ENCODE assay signal across 15 cellular contexts in genomic region chr15:58200739-58201138, GRCh38.
DNase-seq lines count a peak whose midpoint lies in the region; ATAC-seq, FAIRE-seq and TF ChIP-seq lines count a peak whose summit lies in the region.
"Had no signal": no experiment of that assay in that cellular context is flagged by ENCODE, and none has a peak within 500 bp of the region (broad histone marks: within the 10 kb centered on the region; RNA-seq: fewer than 3 reads in every experiment).

No MANE protein-coding gene starts in this region.

- H3K9me3 ChIP-seq in A549 (no peaks in the 10 kb centered on the region), IMR-90 (ENCODE audit: control insufficient read depth, insufficient read depth, low read length) (no peaks in the 10 kb centered on the region), pancreas (no peaks in the 10 kb centered on the region)
- H3K9me3 ChIP-seq: BE2C, Caco-2 had no signal

- TF ChIP-seq POLR2A in A549 (IDR thresholded peaks at IDR 0.05; ENCODE audit: low read length): no peak
- no peak for TF ChIP-seq POLR2A in IMR-90 (IDR thresholded peaks at IDR 0.05; ENCODE audit: low read depth, low read length)

- no peak for TF ChIP-seq EP300 in A549 (IDR thresholded peaks at IDR 0.05)

- no peak overlapping the region for H3K27ac Mint-ChIP-seq in WTC11
- H3K27ac Mint-ChIP-seq: CD4-positive, alpha-beta memory T cell had no signal

- CTCF ChIA-PET in A549 (lab: Yijun Ruan, JAX) (interaction anchor here (2.3 kb wide), 1 partner anchor 18 kb away, joined by 11 read pairs; no protein-coding TSS in a partner anchor), IMR-90 (lab: Yijun Ruan, JAX) (no interaction called here), WTC11 (lab: Charles Lee) (no interaction called here)

- H3K9me1 ChIP-seq in IMR-90 (ENCODE audit: insufficient read depth, low read length): 0 out of 2 replicates have a peak, but pooled peaks cover 2% of the 10 kb centered on the region

- dilution Hi-C loops in IMR-90 (cut with HindIII; ENCODE audit: low sequenced_read_pairs, unreplicated experiment): no loop called here

- no peaks in the 10 kb centered on the region for H4K20me1 ChIP-seq in IMR-90 (ENCODE audit: insufficient read depth, low read length)

- H3K79me1 ChIP-seq in IMR-90 (ENCODE audit: low read depth in 1 of 2, low read length in 2 of 2): no peaks in the 10 kb centered on the region

- H3K14ac ChIP-seq in IMR-90 (replicated peaks; ENCODE audit: low read depth, low read length): no peak overlapping the region

- H2BK20ac ChIP-seq in IMR-90 (ENCODE audit: low read depth, low read length): no peak overlapping the region

- H3K4me2 ChIP-seq in A549: no peak overlapping the region
- H3K4me2 ChIP-seq in IMR-90 (ENCODE audit: low read depth, low read length): no peak overlapping the region

- H3K9me3 Mint-ChIP-seq in WTC11: peaks cover 5% of the 10 kb centered on the region

- no peak overlapping the region for H2BK15ac ChIP-seq in IMR-90 (ENCODE audit: low read depth, low read length)

- DNase-seq in A549 (ENCODE audit: low read depth in 1 of 2, low spot score in 1 of 2) (no peak), IMR-90 (no peak), myocyte (ENCODE audit: low read depth) (peak; percentile 47), pancreas (no peak), COLO668 (lab: John Stamatoyannopoulos, UW; ENCODE audit: unreplicated experiment) (no peak), WTC11 (ENCODE audit: low spot score) (no peak)
- DNase-seq: 8988T; BE2C; Caco-2; CD4-positive, alpha-beta memory T cell; DND-41; GF-D8 had no signal

- H3K4me3 Mint-ChIP-seq in WTC11: no peak overlapping the region
- H3K4me3 Mint-ChIP-seq: CD4-positive, alpha-beta memory T cell had no signal

- H3K23ac ChIP-seq in IMR-90 (ENCODE audit: low read depth, low read length): no peak overlapping the region

- H2BK120ac ChIP-seq in IMR-90 (ENCODE audit: low read depth, low read length): no peak overlapping the region

- H3K27me3 ChIP-seq in IMR-90 (ENCODE audit: control insufficient read depth, insufficient read depth, low read length) (no peaks in the 10 kb centered on the region), pancreas (no peaks in the 10 kb centered on the region)
- H3K27me3 ChIP-seq: BE2C had no signal

- H3K4me3 ChIP-seq in A549 (no peak overlapping the region), IMR-90 (ENCODE audit: insufficient read depth, low read depth, low read length) (no peak overlapping the region), pancreas (no peak overlapping the region)

- no peaks in the 10 kb centered on the region for H3K4me1 Mint-ChIP-seq in WTC11
- H3K4me1 Mint-ChIP-seq: CD4-positive, alpha-beta memory T cell had no signal

- H3K4ac ChIP-seq in IMR-90 (ENCODE audit: low read depth, low read length): no peak overlapping the region

- no peak overlapping the region for H2BK5ac ChIP-seq in IMR-90 (ENCODE audit: low read depth, low read length, poor library complexity, severe bottlenecking)

- H3K36me3 Mint-ChIP-seq in WTC11: no peaks in the 10 kb centered on the region; the same call in 1 of the 2 replicates
- H3K36me3 Mint-ChIP-seq: CD4-positive, alpha-beta memory T cell had no signal

- H3K56ac ChIP-seq in IMR-90 (ENCODE audit: extremely low read depth, insufficient read depth, low read length): no peak overlapping the region

- no peak overlapping the region for H4K91ac ChIP-seq in IMR-90 (ENCODE audit: insufficient read depth, low read depth, low read length)

- POLR2A ChIA-PET in A549 (lab: Yijun Ruan, JAX) (no interaction called here), IMR-90 (lab: Charles Lee; ENCODE audit: unreplicated experiment) (no interaction called here), WTC11 (lab: Charles Lee) (no interaction called here)

- TF ChIP-seq RAD21 in A549 (conservative IDR thresholded peaks at IDR 0.05 in 1 of 2, IDR thresholded peaks at IDR 0.05 in 1 of 2) (no peak), IMR-90 (IDR thresholded peaks at IDR 0.05; ENCODE audit: low read length) (no peak)

- in situ Hi-C loops in IMR-90 (cut with MboI; ENCODE audit: low sequenced_read_pairs): loop anchor here (25.0 kb wide), 1 partner anchor 1287 kb away; no protein-coding TSS in a partner anchor

- no peak overlapping the region for H4K8ac ChIP-seq in IMR-90 (ENCODE audit: low read depth in 2 of 2, low read length in 2 of 2)

- H3K4me1 ChIP-seq in A549 (no peaks in the 10 kb centered on the region), IMR-90 (ENCODE audit: control insufficient read depth, insufficient read depth, low read length) (peaks cover 5% of the 10 kb centered on the region), pancreas (no peaks in the 10 kb centered on the region)
- H3K4me1 ChIP-seq: Caco-2 had no signal

- 66% methylated on average over 8 of the region's 8 CpGs for WGBS in A549 (ENCODE audit: missing lambda C conversion rate)
- 94% methylated on average over 3 of the region's 8 CpGs; no CpG with 5 or more reads in 1 of the 2 experiments for WGBS in IMR-90 (ENCODE audit: extremely low coverage in 2 of 2, insufficient read length in 1 of 2), 2 experiments
- 75 to 80% methylated on average over 8 of the region's 8 CpGs for WGBS in pancreas, 2 donors

- H3K9ac ChIP-seq in IMR-90 (ENCODE audit: low read depth, low read length): no peak overlapping the region

- TF ChIP-seq CTCF in A549 (IDR thresholded peaks at IDR 0.05): no peak
- TF ChIP-seq CTCF in IMR-90 (conservative IDR thresholded peaks at IDR 0.05; ENCODE audit: low read depth, low read length): no peak
- no peak for TF ChIP-seq CTCF in pancreas (IDR thresholded peaks at IDR 0.05)
- no peak for TF ChIP-seq CTCF in WTC11 (IDR thresholded peaks at IDR 0.05)

- H4K5ac ChIP-seq in IMR-90 (ENCODE audit: low read depth, low read length): no peak overlapping the region

- no TSS peak for BruUV-seq in IMR-90 (replicated peaks; lab: Mats Ljungman, UMichigan)

- H3K27ac ChIP-seq in A549: no peak overlapping the region
- no peak overlapping the region for H3K27ac ChIP-seq in IMR-90 (ENCODE audit: insufficient read depth, low read length)
- peak overlapping the region; percentile 23 for H3K27ac ChIP-seq in angular gyrus (ENCODE audit: low read depth, low read length)
- H3K27ac ChIP-seq in pancreas: no peak overlapping the region
- H3K27ac ChIP-seq: C4-2B had no signal

- H2AK5ac ChIP-seq in IMR-90 (ENCODE audit: low read depth, low read length): no peak overlapping the region

- H3K36me3 ChIP-seq in IMR-90 (ENCODE audit: control insufficient read depth, insufficient read depth, low read length) (no peaks in the 10 kb centered on the region), pancreas (no peaks in the 10 kb centered on the region)
- H3K36me3 ChIP-seq: BE2C had no signal

- peak; percentile 51 to 62; a peak in 2 of 6 replicates for ATAC-seq in A549
- no peak for ATAC-seq in IMR-90 (ENCODE audit: low read depth)
- ATAC-seq in pancreas: no peak
- ATAC-seq in WTC11: no peak

- no peak overlapping the region for H2AFZ ChIP-seq in IMR-90 (replicated peaks; ENCODE audit: low read length, poor library complexity)

- H3K27me3 Mint-ChIP-seq in WTC11 (ENCODE audit: low read depth): no peaks in the 10 kb centered on the region; the same call in 1 of the 2 replicates

- intact Hi-C loops in IMR-90 (cut with micrococcal nuclease) (no loop called here), pancreas (cut with DNase I) (no loop called here)

- FAIRE-seq in A549 (lab: Jason Lieb, UNC) (no peak), pancreas (lab: Jason Lieb, UNC) (no peak)
- FAIRE-seq: H54 had no signal

- H2AK9ac ChIP-seq in IMR-90 (replicated peaks; ENCODE audit: low read depth, low read length, poor library complexity): peak overlapping the region; percentile 24

- no peak overlapping the region for H3K18ac ChIP-seq in IMR-90 (ENCODE audit: low read depth, low read length)

TF ChIP-seq in IMR-90, 13 proteins besides CTCF, POLR2A, EP300 and RAD21:
- TF ChIP-seq, protein P1, sequence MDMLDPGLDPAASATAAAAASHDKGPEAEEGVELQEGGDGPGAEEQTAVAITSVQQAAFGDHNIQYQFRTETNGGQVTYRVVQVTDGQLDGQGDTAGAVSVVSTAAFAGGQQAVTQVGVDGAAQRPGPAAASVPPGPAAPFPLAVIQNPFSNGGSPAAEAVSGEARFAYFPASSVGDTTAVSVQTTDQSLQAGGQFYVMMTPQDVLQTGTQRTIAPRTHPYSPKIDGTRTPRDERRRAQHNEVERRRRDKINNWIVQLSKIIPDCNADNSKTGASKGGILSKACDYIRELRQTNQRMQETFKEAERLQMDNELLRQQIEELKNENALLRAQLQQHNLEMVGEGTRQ (IDR thresholded peaks at IDR 0.05; ENCODE audit: low read depth, low read length): no peak

TF ChIP-seq in WTC11, 78 proteins besides CTCF, POLR2A, EP300 and RAD21 (continues in another document):
- no peak for TF ChIP-seq AFF4 (CRISPR knock-in tag; IDR thresholded peaks at IDR 0.05; ENCODE audit: borderline replicate concordance)
- TF ChIP-seq FOXP1 (CRISPR knock-in tag; IDR thresholded peaks at IDR 0.05; ENCODE audit: borderline replicate concordance): no peak

Comparison
In these comparisons a context has a peak if more than half of its experiments do, and no peak if none do; other contexts are left out.
1. ATAC-seq: peak in A549 (2 of 2); none in IMR-90 (single experiment), pancreas (0 of 4) and WTC11 (single experiment).